Comparison of ENCODE assay signal across 26 cellular contexts in genomic region chr7:102093599-102094001, GRCh38.
A peak's percentile ranks its signal among the peaks of the same experiment; 100 is the strongest.
DNase-seq lines count a peak whose midpoint lies in the region; ATAC-seq, FAIRE-seq and TF ChIP-seq lines count a peak whose summit lies in the region.
"Had no signal": no experiment of that assay in that cellular context is flagged by ENCODE, and none has a peak within 500 bp of the region (broad histone marks: within the 10 kb centered on the region; RNA-seq: fewer than 3 reads in every experiment).

No MANE protein-coding gene starts in this region.

- no peak overlapping the region; the same call in 2 of the 3 replicates for H3K4me3 Mint-ChIP-seq in GM23338
- H3K4me3 Mint-ChIP-seq in WTC11: no peak overlapping the region
- H3K4me3 Mint-ChIP-seq: memory B cell; natural killer cell treated with Interleukin-12 subunit alpha and Interleukin-12 subunit beta and Interleukin-15 and Interleukin-18, amount 100 ng/mL, for 72 hours; stimulated activated effector memory CD8-positive, alpha-beta T cell treated with anti-CD3 and anti-CD28 coated beads, Interleukin-12 subunit alpha, Interleukin-12 subunit beta, amount 100 ng/mL, for 72 hours had no signal

- no peaks in the 10 kb centered on the region for H3K9me3 ChIP-seq in mucosa of descending colon
- H3K9me3 ChIP-seq in tibial artery: peaks cover 0 to 13% (median 0%) of the 10 kb centered on the region in 3 donors
- no peaks in the 10 kb centered on the region for H3K9me3 ChIP-seq in pancreas
- H3K9me3 ChIP-seq: BE2C, gastrocnemius medialis, sigmoid colon, thoracic aorta had no signal

- DNase-seq in AG10803 (ENCODE audit: low read depth) (no peak), GM23338 (ENCODE audit: low spot score) (no peak), WTC11 (ENCODE audit: low spot score) (peak; percentile 11), mucosa of descending colon (peak in 2 of 3 donors; percentile 59 to 62), tibial artery (no peak), HuH-7.5 (ENCODE audit: low spot score) (no peak), pancreas (no peak), NCI-H1417 treated with DMSO at 0.1 percent for 48 hours (lab: John Stamatoyannopoulos, UW) (no peak)
- DNase-seq: activated CD4-positive, alpha-beta T cell treated with anti-CD3 and anti-CD28 coated beads, Interleukin-2, amount 50 U/mL, for 1 hour; activated CD8-positive, alpha-beta memory T cell treated with anti-CD3 and anti-CD28 coated beads, Interleukin-2, amount 50 U/mL, for 4 hours; BE2C; Calu3; gastrocnemius medialis; H7; kidney glomerular epithelial cell; NCI-H1105; NCI-H524; SHP77 treated with DMSO at 0.1 percent for 48 hours; sigmoid colon had no signal

- H3K79me2 ChIP-seq in GM23338 (replicated peaks; ENCODE audit: insufficient read depth): peaks cover 6% of the 10 kb centered on the region

- H3K27me3 Mint-ChIP-seq in GM23338 (ENCODE audit: insufficient read depth, low read depth, poor library complexity) (peaks cover 2% of the 10 kb centered on the region), WTC11 (ENCODE audit: low read depth) (no peaks in the 10 kb centered on the region)
- H3K27me3 Mint-ChIP-seq: memory B cell; natural killer cell treated with Interleukin-12 subunit alpha and Interleukin-12 subunit beta and Interleukin-15 and Interleukin-18, amount 100 ng/mL, for 72 hours had no signal

- WGBS in pancreas, 2 donors: 86 to 89% methylated on average over 12 of the region's 12 CpGs

- peak overlapping the region; percentile 3; the same call in 1 of the 2 replicates for H3K4me3 ChIP-seq in AG10803 (ENCODE audit: low read length)
- H3K4me3 ChIP-seq in GM23338: no peak overlapping the region
- H3K4me3 ChIP-seq in mucosa of descending colon: no peak overlapping the region
- no peak overlapping the region for H3K4me3 ChIP-seq in tibial artery
- H3K4me3 ChIP-seq in pancreas: no peak overlapping the region
- H3K4me3 ChIP-seq: breast epithelium, gastrocnemius medialis, sigmoid colon, thoracic aorta had no signal

- H3K36me3 Mint-ChIP-seq in GM23338 (ENCODE audit: low read depth) (peaks cover 13% of the 10 kb centered on the region), WTC11 (peaks cover 5% of the 10 kb centered on the region; the same call in 1 of the 2 replicates)

- H3K4me1 ChIP-seq in GM23338 (ENCODE audit: insufficient read depth) (peaks cover 45% of the 10 kb centered on the region), mucosa of descending colon (ENCODE audit: low read depth) (peaks cover 28% of the 10 kb centered on the region), tibial artery (no peaks in the 10 kb centered on the region), pancreas (no peaks in the 10 kb centered on the region)
- H3K4me1 ChIP-seq: breast epithelium, parathyroid adenoma had no signal

- H3F3A ChIP-seq in GM23338 (replicated peaks; ENCODE audit: low read depth): peaks cover 5% of the 10 kb centered on the region; the same call in 1 of the 2 replicates

- H3K36me3 ChIP-seq in GM23338 (ENCODE audit: insufficient read depth) (no peaks in the 10 kb centered on the region; the same call in 1 of the 2 replicates), mucosa of descending colon (ENCODE audit: low read depth) (no peaks in the 10 kb centered on the region), tibial artery (peaks cover 5 to 11% (median 5%) of the 10 kb centered on the region in 3 donors), pancreas (no peaks in the 10 kb centered on the region)
- H3K36me3 ChIP-seq: BE2C, breast epithelium had no signal

- no peaks in the 10 kb centered on the region for H3K27me3 ChIP-seq in GM23338 (ENCODE audit: insufficient read depth)
- no peaks in the 10 kb centered on the region for H3K27me3 ChIP-seq in tibial artery
- H3K27me3 ChIP-seq in pancreas: no peaks in the 10 kb centered on the region
- H3K27me3 ChIP-seq: BE2C, breast epithelium, gastrocnemius medialis, sigmoid colon had no signal

- H3K27ac ChIP-seq in GM23338 (ENCODE audit: low read depth) (peak overlapping the region; percentile 5; the same call in 1 of the 2 replicates), tibial artery (no peak overlapping the region), pancreas (no peak overlapping the region)
- H3K27ac ChIP-seq: breast epithelium, gastrocnemius medialis, parathyroid adenoma, sigmoid colon, thoracic aorta had no signal

- intact Hi-C loops in mucosa of descending colon (cut with DNase I, micrococcal nuclease) (no loop called here), tibial artery (cut with DNase I; ENCODE audit: low total_unique reads) (no loop called here), pancreas (cut with DNase I) (no loop called here)

- no peak overlapping the region for H2AFZ ChIP-seq in GM23338
- H2AFZ ChIP-seq: parathyroid adenoma had no signal

- no peaks in the 10 kb centered on the region for H3K9me2 ChIP-seq in GM23338 (ENCODE audit: insufficient read depth)

- H3K4me2 ChIP-seq in GM23338: no peak overlapping the region

- POLR2A ChIA-PET in WTC11 (lab: Charles Lee): interaction anchor here (0.6 to 0.7 kb wide), 2 partner anchors 29 to 72 kb away, joined by 3 read pairs; no protein-coding TSS in a partner anchor

- TF ChIP-seq CTCF in AG10803 (conservative IDR thresholded peaks at IDR 0.05; ENCODE audit: low read length): no peak
- no peak for TF ChIP-seq CTCF in GM23338 (conservative IDR thresholded peaks at IDR 0.05; ENCODE audit: low read depth in 2 of 2)
- TF ChIP-seq CTCF in WTC11 (IDR thresholded peaks at IDR 0.05): no peak
- TF ChIP-seq CTCF in mucosa of descending colon (IDR thresholded peaks at IDR 0.05): no peak
- no peak for TF ChIP-seq CTCF in tibial artery (IDR thresholded peaks at IDR 0.05)
- no peak for TF ChIP-seq CTCF in pancreas (IDR thresholded peaks at IDR 0.05)

- FAIRE-seq in pancreas (lab: Jason Lieb, UNC): no peak

- peaks cover 46% of the 10 kb centered on the region for H3K4me1 Mint-ChIP-seq in GM23338
- peaks cover 58% of the 10 kb centered on the region for H3K4me1 Mint-ChIP-seq in WTC11

- H3K27ac Mint-ChIP-seq in GM23338 (0 out of 2 replicates have a peak overlapping the region, but pooled peaks have one; percentile 60), WTC11 (peak overlapping the region; percentile 10)
- H3K27ac Mint-ChIP-seq: activated T-helper 2 cell treated with anti-CD3 and anti-CD28 coated beads, Interferon-gamma antibody, Interleukin-2, Interleukin-4, amounts not matched to agents 10 μg/mL and 5 μg/mL and 100 μg/mL, durations not matched to agents 14 hours and 24 hours and 36 hours; memory B cell; natural killer cell treated with Interleukin-12 subunit alpha and Interleukin-12 subunit beta and Interleukin-15 and Interleukin-18, amount 100 ng/mL, for 72 hours; stimulated activated effector memory CD8-positive, alpha-beta T cell treated with anti-CD3 and anti-CD28 coated beads, Interleukin-12 subunit alpha, Interleukin-12 subunit beta, amount 100 ng/mL, for 72 hours had no signal

- no peaks in the 10 kb centered on the region for H4K20me1 ChIP-seq in GM23338 (replicated peaks; ENCODE audit: insufficient read depth)

- CTCF ChIA-PET in WTC11 (lab: Charles Lee): interaction anchor here (1.9 to 2.4 kb wide), 2 partner anchors 14 to 17 kb away, joined by 4 to 6 read pairs; no protein-coding TSS in a partner anchor

- H3K9me3 Mint-ChIP-seq in GM23338 (no peaks in the 10 kb centered on the region), WTC11 (peaks cover 7% of the 10 kb centered on the region)
- H3K9me3 Mint-ChIP-seq: natural killer cell treated with Interleukin-12 subunit alpha and Interleukin-12 subunit beta and Interleukin-15 and Interleukin-18, amount 100 ng/mL, for 72 hours; stimulated activated effector memory CD8-positive, alpha-beta T cell treated with anti-CD3 and anti-CD28 coated beads, Interleukin-12 subunit alpha, Interleukin-12 subunit beta, amount 100 ng/mL, for 72 hours had no signal

- ATAC-seq in GM23338: no peak
- peak; percentile 31; the same call in 1 of the 2 replicates for ATAC-seq in WTC11
- ATAC-seq in mucosa of descending colon: peak; percentile 63
- ATAC-seq in pancreas: no peak
- ATAC-seq: gastrocnemius medialis; natural killer cell treated with Interleukin-12 subunit alpha and Interleukin-12 subunit beta and Interleukin-15 and Interleukin-18, amount 100 ng/mL, for 72 hours; stimulated activated effector memory CD8-positive, alpha-beta T cell treated with anti-CD3 and anti-CD28 coated beads, Interleukin-12 subunit alpha, Interleukin-12 subunit beta, amount 100 ng/mL, for 72 hours had no signal

TF ChIP-seq in GM23338, 12 proteins besides CTCF, POLR2A, EP300 and RAD21 (continues in another document):
- TF ChIP-seq STAT1 (IDR thresholded peaks at IDR 0.05; ENCODE audit: unreplicated experiment) (no peak), CREB1 (CRISPR knock-in tag; IDR thresholded peaks at IDR 0.05; ENCODE audit: low read depth) (no peak), JUNB (IDR thresholded peaks at IDR 0.05; ENCODE audit: unreplicated experiment) (no peak), ZNF331 (CRISPR knock-in tag; IDR thresholded peaks at IDR 0.05; ENCODE audit: low read depth) (no peak), ZNF114 (CRISPR knock-in tag; IDR thresholded peaks at IDR 0.05) (no peak)

TF ChIP-seq in WTC11, 78 proteins besides CTCF, POLR2A, EP300 and RAD21 (continues in another document):
- TF ChIP-seq ATF2 (CRISPR knock-in tag; IDR thresholded peaks at IDR 0.05; ENCODE audit: borderline replicate concordance, low read depth) (no peak), FOXP1 (CRISPR knock-in tag; IDR thresholded peaks at IDR 0.05; ENCODE audit: borderline replicate concordance) (no peak)

Comparison
In these comparisons a context has a peak if more than half of its experiments do, and no peak if none do; other contexts are left out.
1. DNase-seq: peak in WTC11 (single experiment) and mucosa of descending colon (2 of 3); none in AG10803 (single experiment), GM23338 (single experiment), tibial artery (0 of 2), HuH-7.5 (single experiment), pancreas (0 of 6) and NCI-H1417 treated with DMSO at 0.1 percent for 48 hours (single experiment).
2. ATAC-seq: peak in WTC11 (single experiment) and mucosa of descending colon (single experiment); none in GM23338 (single experiment) and pancreas (0 of 4).